In the genomic region with DNA sequence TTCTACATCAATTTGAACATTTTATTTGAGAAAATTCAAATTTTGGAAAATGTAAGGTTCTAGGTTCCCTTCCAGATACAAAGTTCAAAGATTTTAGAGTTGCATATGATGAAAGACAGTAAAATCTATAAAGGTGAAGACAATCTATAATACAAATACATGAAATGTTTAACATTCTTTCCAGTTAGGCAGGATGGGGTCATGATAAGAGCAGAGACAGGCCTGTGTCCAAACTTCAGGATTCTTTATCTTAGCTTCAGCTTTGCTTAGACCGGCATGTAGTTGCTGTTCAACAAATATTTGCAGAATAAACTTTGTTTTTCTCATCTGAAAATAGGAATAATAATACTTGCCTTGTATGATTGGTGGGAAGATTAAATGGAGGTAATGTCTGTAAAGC, we compare ENCODE assay signal across 1 cellular context.
TF ChIP-seq lines count a peak whose summit lies in the region.

No MANE protein-coding gene starts in this region.

TF ChIP-seq in HepG2, 621 proteins besides CTCF, POLR2A, EP300 and RAD21 (continued from another document and continues in another):
- peak; percentile 77 for TF ChIP-seq ARID5B (CRISPR knock-in tag; IDR thresholded peaks at IDR 0.05)
- no peak for TF ChIP-seq JUN (CRISPR knock-in tag; IDR thresholded peaks at IDR 0.05)
- no peak for TF ChIP-seq NFE2 (CRISPR knock-in tag; IDR thresholded peaks at IDR 0.05)
- 0 out of 2 replicates have a peak, but pooled peaks have one; percentile 23 for TF ChIP-seq ZFP1 (CRISPR knock-in tag; IDR thresholded peaks at IDR 0.05)
- TF ChIP-seq ZNF354B (CRISPR knock-in tag; IDR thresholded peaks at IDR 0.05) = no peak
- no peak for TF ChIP-seq ZMYM4 (CRISPR knock-in tag; IDR thresholded peaks at IDR 0.05)
- no peak for TF ChIP-seq PRMT3 (CRISPR knock-in tag; IDR thresholded peaks at IDR 0.05; ENCODE audit: borderline replicate concordance, low read depth)
- TF ChIP-seq RNF2 (conservative IDR thresholded peaks at IDR 0.05; ENCODE audit: low read depth) = no peak
- no peak for TF ChIP-seq ZBTB46 (CRISPR knock-in tag; IDR thresholded peaks at IDR 0.05; ENCODE audit: borderline replicate concordance)
- no peak for TF ChIP-seq PBX2 (CRISPR knock-in tag; IDR thresholded peaks at IDR 0.05)
- no peak for TF ChIP-seq ZNF383 (CRISPR knock-in tag; IDR thresholded peaks at IDR 0.05; ENCODE audit: borderline replicate concordance)
- TF ChIP-seq GTF2F1 (IDR thresholded peaks at IDR 0.05; ENCODE audit: low read length) = no peak
- TF ChIP-seq NPAS2 (CRISPR knock-in tag; IDR thresholded peaks at IDR 0.05; ENCODE audit: borderline replicate concordance) = no peak
- peak; percentile 20; the same call in 1 of the 2 replicates for TF ChIP-seq FOXK1 (CRISPR knock-in tag; IDR thresholded peaks at IDR 0.05; ENCODE audit: borderline replicate concordance, low read depth)
- TF ChIP-seq, protein P1, sequence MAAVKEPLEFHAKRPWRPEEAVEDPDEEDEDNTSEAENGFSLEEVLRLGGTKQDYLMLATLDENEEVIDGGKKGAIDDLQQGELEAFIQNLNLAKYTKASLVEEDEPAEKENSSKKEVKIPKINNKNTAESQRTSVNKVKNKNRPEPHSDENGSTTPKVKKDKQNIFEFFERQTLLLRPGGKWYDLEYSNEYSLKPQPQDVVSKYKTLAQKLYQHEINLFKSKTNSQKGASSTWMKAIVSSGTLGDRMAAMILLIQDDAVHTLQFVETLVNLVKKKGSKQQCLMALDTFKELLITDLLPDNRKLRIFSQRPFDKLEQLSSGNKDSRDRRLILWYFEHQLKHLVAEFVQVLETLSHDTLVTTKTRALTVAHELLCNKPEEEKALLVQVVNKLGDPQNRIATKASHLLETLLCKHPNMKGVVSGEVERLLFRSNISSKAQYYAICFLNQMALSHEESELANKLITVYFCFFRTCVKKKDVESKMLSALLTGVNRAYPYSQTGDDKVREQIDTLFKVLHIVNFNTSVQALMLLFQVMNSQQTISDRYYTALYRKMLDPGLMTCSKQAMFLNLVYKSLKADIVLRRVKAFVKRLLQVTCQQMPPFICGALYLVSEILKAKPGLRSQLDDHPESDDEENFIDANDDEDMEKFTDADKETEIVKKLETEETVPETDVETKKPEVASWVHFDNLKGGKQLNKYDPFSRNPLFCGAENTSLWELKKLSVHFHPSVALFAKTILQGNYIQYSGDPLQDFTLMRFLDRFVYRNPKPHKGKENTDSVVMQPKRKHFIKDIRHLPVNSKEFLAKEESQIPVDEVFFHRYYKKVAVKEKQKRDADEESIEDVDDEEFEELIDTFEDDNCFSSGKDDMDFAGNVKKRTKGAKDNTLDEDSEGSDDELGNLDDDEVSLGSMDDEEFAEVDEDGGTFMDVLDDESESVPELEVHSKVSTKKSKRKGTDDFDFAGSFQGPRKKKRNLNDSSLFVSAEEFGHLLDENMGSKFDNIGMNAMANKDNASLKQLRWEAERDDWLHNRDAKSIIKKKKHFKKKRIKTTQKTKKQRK (IDR thresholded peaks at IDR 0.05; ENCODE audit: low read length) = no peak
- TF ChIP-seq ZMYM2 (CRISPR knock-in tag; IDR thresholded peaks at IDR 0.05) = no peak
- no peak; the same call in 1 of the 2 replicates for TF ChIP-seq EHMT2 (IDR thresholded peaks at IDR 0.05; ENCODE audit: borderline replicate concordance, low read depth, low read length)
- TF ChIP-seq FOXJ3 (CRISPR knock-in tag; IDR thresholded peaks at IDR 0.05; ENCODE audit: borderline replicate concordance) = peak; percentile 58; the same call in 1 of the 2 replicates
- TF ChIP-seq ZNF772 (CRISPR knock-in tag; IDR thresholded peaks at IDR 0.05) = no peak
- TF ChIP-seq ZNF607 (CRISPR knock-in tag; IDR thresholded peaks at IDR 0.05; ENCODE audit: borderline replicate concordance) = no peak
- TF ChIP-seq, protein P2, sequence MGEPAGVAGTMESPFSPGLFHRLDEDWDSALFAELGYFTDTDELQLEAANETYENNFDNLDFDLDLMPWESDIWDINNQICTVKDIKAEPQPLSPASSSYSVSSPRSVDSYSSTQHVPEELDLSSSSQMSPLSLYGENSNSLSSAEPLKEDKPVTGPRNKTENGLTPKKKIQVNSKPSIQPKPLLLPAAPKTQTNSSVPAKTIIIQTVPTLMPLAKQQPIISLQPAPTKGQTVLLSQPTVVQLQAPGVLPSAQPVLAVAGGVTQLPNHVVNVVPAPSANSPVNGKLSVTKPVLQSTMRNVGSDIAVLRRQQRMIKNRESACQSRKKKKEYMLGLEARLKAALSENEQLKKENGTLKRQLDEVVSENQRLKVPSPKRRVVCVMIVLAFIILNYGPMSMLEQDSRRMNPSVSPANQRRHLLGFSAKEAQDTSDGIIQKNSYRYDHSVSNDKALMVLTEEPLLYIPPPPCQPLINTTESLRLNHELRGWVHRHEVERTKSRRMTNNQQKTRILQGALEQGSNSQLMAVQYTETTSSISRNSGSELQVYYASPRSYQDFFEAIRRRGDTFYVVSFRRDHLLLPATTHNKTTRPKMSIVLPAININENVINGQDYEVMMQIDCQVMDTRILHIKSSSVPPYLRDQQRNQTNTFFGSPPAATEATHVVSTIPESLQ (CRISPR knock-in tag; conservative IDR thresholded peaks at IDR 0.05) = no peak
- TF ChIP-seq HMG20A (CRISPR knock-in tag; IDR thresholded peaks at IDR 0.05; ENCODE audit: borderline replicate concordance) = no peak
- TF ChIP-seq TEAD3 (CRISPR knock-in tag; optimal IDR thresholded peaks at IDR 0.05; ENCODE audit: borderline replicate concordance) = peak; percentile 86
- TF ChIP-seq PTBP1 (IDR thresholded peaks at IDR 0.05; ENCODE audit: low read depth, low read length, poor library complexity, severe bottlenecking) = no peak
- no peak for TF ChIP-seq ZNF292 (CRISPR knock-in tag; IDR thresholded peaks at IDR 0.05; ENCODE audit: borderline replicate concordance, low read depth)
- TF ChIP-seq SRSF4 (IDR thresholded peaks at IDR 0.05; ENCODE audit: low read depth, low read length, poor library complexity, severe bottlenecking) = no peak
- TF ChIP-seq ZNF512B (CRISPR knock-in tag; IDR thresholded peaks at IDR 0.05; ENCODE audit: borderline replicate concordance) = no peak
- TF ChIP-seq CENPX (CRISPR knock-in tag; IDR thresholded peaks at IDR 0.05) = no peak
- TF ChIP-seq KDM3A (CRISPR knock-in tag; IDR thresholded peaks at IDR 0.05; ENCODE audit: low read depth) = no peak
- no peak for TF ChIP-seq ETV6 (CRISPR knock-in tag; conservative IDR thresholded peaks at IDR 0.05)
- TF ChIP-seq JUND (CRISPR knock-in tag; IDR thresholded peaks at IDR 0.05) = no peak
- no peak for TF ChIP-seq HES4 (CRISPR knock-in tag; IDR thresholded peaks at IDR 0.05; ENCODE audit: borderline replicate concordance)
- no peak for TF ChIP-seq PHB2 (IDR thresholded peaks at IDR 0.05; ENCODE audit: partially characterized antibody)
- TF ChIP-seq MBNL3 (CRISPR knock-in tag; conservative IDR thresholded peaks at IDR 0.05) = no peak
- TF ChIP-seq NR2F2 (IDR thresholded peaks at IDR 0.05; ENCODE audit: borderline replicate concordance, low read depth) = peak; percentile 67
- TF ChIP-seq ZNF598 (CRISPR knock-in tag; IDR thresholded peaks at IDR 0.05; ENCODE audit: borderline replicate concordance) = no peak
- TF ChIP-seq AHR (CRISPR knock-in tag; IDR thresholded peaks at IDR 0.05) = no peak
- TF ChIP-seq MTF1 (CRISPR knock-in tag; IDR thresholded peaks at IDR 0.05) = no peak
- no peak for TF ChIP-seq ZNF512 (CRISPR knock-in tag; IDR thresholded peaks at IDR 0.05)
- no peak for TF ChIP-seq RARG (CRISPR knock-in tag; IDR thresholded peaks at IDR 0.05; ENCODE audit: low read depth)
- peak; percentile 95 for TF ChIP-seq MED1 (CRISPR knock-in tag; IDR thresholded peaks at IDR 0.05)
- TF ChIP-seq ETV5 (CRISPR knock-in tag; IDR thresholded peaks at IDR 0.05; ENCODE audit: borderline replicate concordance) = peak; percentile 68; the same call in 1 of the 2 replicates
- no peak for TF ChIP-seq MXD3 (CRISPR knock-in tag; IDR thresholded peaks at IDR 0.05)
- no peak for TF ChIP-seq ZNF883 (CRISPR knock-in tag; IDR thresholded peaks at IDR 0.05; ENCODE audit: not compliant biosample characterization)
- no peak for TF ChIP-seq ZNF773 (CRISPR knock-in tag; IDR thresholded peaks at IDR 0.05; ENCODE audit: borderline replicate concordance)
